ENCODE assay signal across 11 cellular contexts in the genomic region with DNA sequence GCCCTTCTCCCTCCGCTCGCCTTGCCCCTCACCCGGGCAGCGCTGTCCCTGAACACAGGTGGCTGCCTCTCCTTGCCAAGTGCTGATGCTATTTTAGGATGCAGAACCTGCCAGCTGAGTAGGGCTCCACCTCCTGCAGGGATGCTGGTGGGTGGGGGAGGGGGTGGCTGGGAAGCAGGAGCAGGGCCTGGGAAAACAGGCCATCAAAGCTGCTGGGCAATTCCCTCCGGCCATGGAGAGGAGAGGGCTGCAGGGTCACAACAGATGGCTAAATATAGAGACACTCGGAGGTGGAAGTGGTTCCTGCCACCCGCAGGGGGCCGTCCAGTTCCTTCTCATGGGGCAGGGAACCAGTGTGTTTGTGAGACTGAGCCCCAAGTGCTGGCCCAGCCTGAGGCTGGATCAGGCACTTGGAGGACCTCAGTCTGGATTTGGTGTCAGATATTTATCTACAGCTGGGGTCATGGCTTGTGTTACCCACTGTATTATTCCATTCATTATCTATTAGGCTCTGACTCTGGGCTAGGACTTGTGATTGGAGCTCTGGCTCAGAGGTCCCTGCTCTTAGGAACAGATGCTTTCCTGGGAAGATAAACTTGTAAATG. TPM values are rescaled to one million over a fixed set of nuclear protein-coding genes. Genes with fewer than 3 reads are reported as not detected.
DNase-seq lines count a peak whose midpoint lies in the region; ATAC-seq and TF ChIP-seq lines count a peak whose summit lies in the region.
"Had no signal": no experiment of that assay in that cellular context is flagged by ENCODE, and none has a peak within 500 bp of the region (broad histone marks: within the 10 kb centered on the region; RNA-seq: fewer than 3 reads in every experiment).

No MANE protein-coding gene starts in this region.

- H3K27ac Mint-ChIP-seq in GM23338 = no peak overlapping the region
- H3K27ac Mint-ChIP-seq: activated naive CD4-positive, alpha-beta T cell treated with anti-CD3 and anti-CD28 coated beads, Interleukin-2, amount 50 U/mL, for 72 hours had no signal

- H3K36me3 ChIP-seq in GM23338 (ENCODE audit: insufficient read depth) = no peaks in the 10 kb centered on the region
- H3K36me3 ChIP-seq in OCI-LY1 (ENCODE audit: insufficient read depth, low read length) = no peaks in the 10 kb centered on the region

- H3K27me3 ChIP-seq in GM23338 (ENCODE audit: insufficient read depth) = no peaks in the 10 kb centered on the region
- no peaks in the 10 kb centered on the region for H3K27me3 ChIP-seq in OCI-LY1 (ENCODE audit: insufficient read depth, low read length)

- no peak overlapping the region for H3K4me2 ChIP-seq in GM23338
- no peak overlapping the region for H3K4me2 ChIP-seq in OCI-LY1 (ENCODE audit: low read length)

- TF ChIP-seq CTCF in GM23338 (conservative IDR thresholded peaks at IDR 0.05; ENCODE audit: low read depth in 2 of 2) (no peak), OCI-LY1 (IDR thresholded peaks at IDR 0.05; ENCODE audit: low read length) (peak; percentile 19; the same call in 1 of the 2 replicates)

- peaks cover 22% of the 10 kb centered on the region for H3K4me1 Mint-ChIP-seq in GM23338

- no peak overlapping the region for H3K4me3 ChIP-seq in GM23338
- no peak overlapping the region for H3K4me3 ChIP-seq in OCI-LY1 (ENCODE audit: low read depth, low read length, poor library complexity, severe bottlenecking)

- H3F3A ChIP-seq in GM23338 (replicated peaks; ENCODE audit: low read depth) (no peaks in the 10 kb centered on the region), OCI-LY1 (ENCODE audit: insufficient read depth, low read length) (no peaks in the 10 kb centered on the region)

- DNase-seq in GM23338 (ENCODE audit: low spot score) = no peak
- peak; percentile 58 for DNase-seq in Right ventricle myocardium superior
- peak; percentile 28 for DNase-seq in retina
- no peak for DNase-seq in NCI-H2196 (lab: John Stamatoyannopoulos, UW; ENCODE audit: unreplicated experiment)
- DNase-seq in activated T-cell treated with anti-CD3 and anti-CD28 coated beads for 4 hours = no peak
- DNase-seq in activated CD4-positive, alpha-beta T cell treated with anti-CD3 and anti-CD28 coated beads, Interleukin-2, amount 50 U/mL, for 48 hours = no peak
- DNase-seq: EL had no signal

- H3K9me2 ChIP-seq in GM23338 (ENCODE audit: insufficient read depth) (no peaks in the 10 kb centered on the region), OCI-LY1 (ENCODE audit: low read depth, low read length) (no peaks in the 10 kb centered on the region)

- ATAC-seq in GM23338 (peak; percentile 36), Right ventricle myocardium superior (ENCODE audit: poor library complexity) (peak; percentile 78), GM18909 (IDR thresholded peaks at IDR 0.05; ENCODE audit: poor library complexity, unreplicated experiment) (no peak)
- ATAC-seq: activated naive CD4-positive, alpha-beta T cell treated with anti-CD3 and anti-CD28 coated beads, Interleukin-2, amount 50 U/mL, for 72 hours had no signal

- 0 out of 2 replicates have a peak overlapping the region, but pooled peaks have one; percentile 52 for H2AFZ ChIP-seq in GM23338
- H2AFZ ChIP-seq in OCI-LY1 (ENCODE audit: low read length) = no peak overlapping the region

- no peak overlapping the region for H3K9ac ChIP-seq in OCI-LY1 (ENCODE audit: low read length)

- peaks cover 17% of the 10 kb centered on the region for H3K27me3 Mint-ChIP-seq in GM23338 (ENCODE audit: insufficient read depth, low read depth, poor library complexity)

- intact Hi-C loops in Right ventricle myocardium superior (cut with DNase I) = no loop called here

- no peak overlapping the region for H3K4me3 Mint-ChIP-seq in GM23338

- H3K4me1 ChIP-seq in GM23338 (ENCODE audit: insufficient read depth) = no peaks in the 10 kb centered on the region
- H3K4me1 ChIP-seq in OCI-LY1 (ENCODE audit: insufficient read depth, low read length, severe bottlenecking) = no peaks in the 10 kb centered on the region

- peaks cover 14% of the 10 kb centered on the region for H3K36me3 Mint-ChIP-seq in GM23338 (ENCODE audit: low read depth)
- H3K36me3 Mint-ChIP-seq: activated naive CD4-positive, alpha-beta T cell treated with anti-CD3 and anti-CD28 coated beads, Interleukin-2, amount 50 U/mL, for 72 hours had no signal

- H3K9me3 Mint-ChIP-seq in GM23338 = peaks cover 9% of the 10 kb centered on the region
- H3K9me3 Mint-ChIP-seq: activated naive CD4-positive, alpha-beta T cell treated with anti-CD3 and anti-CD28 coated beads, Interleukin-2, amount 50 U/mL, for 72 hours had no signal

- no peaks in the 10 kb centered on the region for H3K9me3 ChIP-seq in OCI-LY1 (ENCODE audit: low read length)

- no peak overlapping the region for H3K27ac ChIP-seq in GM23338 (ENCODE audit: low read depth)
- H3K27ac ChIP-seq in OCI-LY1 (ENCODE audit: low read depth, low read length, poor library complexity, severe bottlenecking) = no peak overlapping the region
- H3K27ac ChIP-seq: VCaP had no signal

- H4K20me1 ChIP-seq in GM23338 (replicated peaks; ENCODE audit: insufficient read depth) = no peaks in the 10 kb centered on the region
- H4K20me1 ChIP-seq in OCI-LY1 (ENCODE audit: insufficient read depth, low read length) = no peaks in the 10 kb centered on the region

- H3K79me2 ChIP-seq in GM23338 (replicated peaks; ENCODE audit: insufficient read depth) (no peaks in the 10 kb centered on the region), OCI-LY1 (ENCODE audit: insufficient read depth, low read length) (no peaks in the 10 kb centered on the region)

TF ChIP-seq in GM23338, 12 proteins besides CTCF, POLR2A, EP300 and RAD21:
- TF ChIP-seq, protein P1, sequence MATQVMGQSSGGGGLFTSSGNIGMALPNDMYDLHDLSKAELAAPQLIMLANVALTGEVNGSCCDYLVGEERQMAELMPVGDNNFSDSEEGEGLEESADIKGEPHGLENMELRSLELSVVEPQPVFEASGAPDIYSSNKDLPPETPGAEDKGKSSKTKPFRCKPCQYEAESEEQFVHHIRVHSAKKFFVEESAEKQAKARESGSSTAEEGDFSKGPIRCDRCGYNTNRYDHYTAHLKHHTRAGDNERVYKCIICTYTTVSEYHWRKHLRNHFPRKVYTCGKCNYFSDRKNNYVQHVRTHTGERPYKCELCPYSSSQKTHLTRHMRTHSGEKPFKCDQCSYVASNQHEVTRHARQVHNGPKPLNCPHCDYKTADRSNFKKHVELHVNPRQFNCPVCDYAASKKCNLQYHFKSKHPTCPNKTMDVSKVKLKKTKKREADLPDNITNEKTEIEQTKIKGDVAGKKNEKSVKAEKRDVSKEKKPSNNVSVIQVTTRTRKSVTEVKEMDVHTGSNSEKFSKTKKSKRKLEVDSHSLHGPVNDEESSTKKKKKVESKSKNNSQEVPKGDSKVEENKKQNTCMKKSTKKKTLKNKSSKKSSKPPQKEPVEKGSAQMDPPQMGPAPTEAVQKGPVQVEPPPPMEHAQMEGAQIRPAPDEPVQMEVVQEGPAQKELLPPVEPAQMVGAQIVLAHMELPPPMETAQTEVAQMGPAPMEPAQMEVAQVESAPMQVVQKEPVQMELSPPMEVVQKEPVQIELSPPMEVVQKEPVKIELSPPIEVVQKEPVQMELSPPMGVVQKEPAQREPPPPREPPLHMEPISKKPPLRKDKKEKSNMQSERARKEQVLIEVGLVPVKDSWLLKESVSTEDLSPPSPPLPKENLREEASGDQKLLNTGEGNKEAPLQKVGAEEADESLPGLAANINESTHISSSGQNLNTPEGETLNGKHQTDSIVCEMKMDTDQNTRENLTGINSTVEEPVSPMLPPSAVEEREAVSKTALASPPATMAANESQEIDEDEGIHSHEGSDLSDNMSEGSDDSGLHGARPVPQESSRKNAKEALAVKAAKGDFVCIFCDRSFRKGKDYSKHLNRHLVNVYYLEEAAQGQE (IDR thresholded peaks at IDR 0.05; ENCODE audit: unreplicated experiment) = no peak
- TF ChIP-seq CREB1 (CRISPR knock-in tag; IDR thresholded peaks at IDR 0.05; ENCODE audit: low read depth) = no peak

RNA-seq across cellular contexts. Expression of gene LRRC32, which starts 59.6 kb away (rescaled TPM):
- total RNA-seq in GM23338 (2014; rRNA removed; shearing (Covaris generic)) = 0.42 and 0.89 TPM in 2 replicates
- 0.52 and 0.58 TPM in 2 replicates for polyA plus RNA-seq in GM23338 (2016; fragmentation: Nextera tagmentation; extraction: Ambion mirVana)
- total RNA-seq in Right ventricle myocardium superior = 30.3 TPM

Comparison
In these comparisons a context has a peak if more than half of its experiments do, and no peak if none do; other contexts are left out.
1. DNase-seq: peak in Right ventricle myocardium superior (single experiment) and retina (single experiment); none in GM23338 (single experiment), NCI-H2196 (single experiment), activated T-cell treated with anti-CD3 and anti-CD28 coated beads for 4 hours (single experiment) and activated CD4-positive, alpha-beta T cell treated with anti-CD3 and anti-CD28 coated beads, Interleukin-2, amount 50 U/mL, for 48 hours (0 of 2).
2. RNA of gene LRRC32, which starts 59.6 kb away (total RNA-seq): 30.3 TPM in Right ventricle myocardium superior (single experiment); 0.42 to 0.89 TPM in GM23338; every median in the first group is over 10 times any median in the second.